Comparison of ENCODE assay signal across 29 cellular contexts in the genomic region with DNA sequence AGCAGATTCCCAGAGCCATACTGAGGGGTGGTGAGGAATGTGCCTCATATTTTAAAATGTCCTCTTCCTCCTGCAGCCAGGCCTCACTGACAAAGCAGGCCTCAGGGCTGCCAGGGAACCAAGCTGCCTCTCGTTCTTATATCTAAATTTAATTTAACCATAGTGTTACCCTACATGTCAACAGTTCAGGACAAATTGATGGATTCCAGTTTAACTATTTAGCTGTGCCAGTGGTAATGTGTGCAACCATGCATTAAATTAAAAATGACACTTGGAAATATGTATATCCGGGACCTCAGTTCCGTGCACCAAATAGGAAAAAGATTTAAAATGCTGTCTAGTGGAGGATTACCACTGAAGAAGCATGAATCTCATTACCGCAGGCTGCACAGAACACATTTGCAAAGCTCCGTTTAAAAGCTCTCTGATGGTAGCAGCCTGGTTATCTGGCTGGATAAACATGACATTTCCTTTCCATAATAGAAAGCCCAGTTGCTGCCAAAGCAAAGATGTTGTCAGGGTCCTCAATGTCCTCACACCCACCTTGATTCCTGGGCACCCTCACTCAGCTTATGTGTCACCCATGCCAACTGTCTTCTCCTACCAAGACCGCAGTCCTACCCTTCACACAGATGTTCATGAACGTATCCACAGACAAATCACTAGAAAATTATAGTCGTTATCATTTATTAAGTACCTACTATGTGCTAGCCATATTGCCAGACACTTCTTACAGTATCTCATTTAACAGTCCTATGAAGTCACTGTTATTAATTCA.
DNase-seq lines count a peak whose midpoint lies in the region; ATAC-seq, FAIRE-seq and TF ChIP-seq lines count a peak whose summit lies in the region.
"Had no signal": no experiment of that assay in that cellular context is flagged by ENCODE, and none has a peak within 500 bp of the region (broad histone marks: within the 10 kb centered on the region; RNA-seq: fewer than 3 reads in every experiment).

No MANE protein-coding gene starts in this region.

- FAIRE-seq in GM12891 (lab: Jason Lieb, UNC) = no peak
- FAIRE-seq: GM18507, small intestine had no signal

- no peak overlapping the region for H3K4me2 ChIP-seq in neural cell (ENCODE audit: low read length)
- H3K4me2 ChIP-seq: BLaER1 had no signal

- H3K27me3 ChIP-seq in neural cell (ENCODE audit: insufficient read depth, low read depth, low read length) = no peaks in the 10 kb centered on the region
- H3K27me3 ChIP-seq: BLaER1, transverse colon had no signal

- TF ChIP-seq POLR2A in GM12891 (IDR thresholded peaks at IDR 0.05; ENCODE audit: low read depth, low read length) = no peak

- no peaks in the 10 kb centered on the region for H4K20me1 ChIP-seq in neural cell (ENCODE audit: insufficient read depth)
- H4K20me1 ChIP-seq: BLaER1 had no signal

- H3K4me3 Mint-ChIP-seq in brain = peak overlapping the region in 1 of 5 experiments; percentile 53
- H3K4me3 Mint-ChIP-seq: activated CD8-positive, alpha-beta T cell treated with anti-CD3 and anti-CD28 coated beads, Interleukin-2, amount 10 ng/mL, durations not matched to agents 7 days and 5 days; central memory CD8-positive, alpha-beta T cell; natural killer cell; stimulated activated naive CD8-positive, alpha-beta T cell treated with anti-CD3 and anti-CD28 coated beads, Interleukin-15, amount 100 ng/mL, for 72 hours had no signal

- H3K27ac ChIP-seq in neural cell (ENCODE audit: low read length) = peak overlapping the region; percentile 50
- H3K27ac ChIP-seq: 22Rv1, BLaER1, esophagus squamous epithelium, transverse colon had no signal

- DNase-seq in NCI-H82 (lab: John Stamatoyannopoulos, UW) = peak; percentile 65
- DNase-seq in NCI-H82 treated with DMSO at 0.1 percent for 48 hours (lab: John Stamatoyannopoulos, UW; ENCODE audit: unreplicated experiment) = no peak
- DNase-seq in GM12891 (ENCODE audit: insufficient read length, low spot score) = no peak
- no peak for DNase-seq in Right ventricle myocardium superior
- DNase-seq: activated CD8-positive, alpha-beta T cell treated with anti-CD3 and anti-CD28 coated beads, Interleukin-2, amount 10 ng/mL, durations not matched to agents 7 days and 5 days; activated naive CD4-positive, alpha-beta T cell treated with Interleukin-2 at 50 U/mL for 16 hours; activated T-cell treated with anti-CD3 and anti-CD28 coated beads, Interleukin-2, amount 50 U/mL, for 1 hour; effector memory CD4-positive, alpha-beta T cell; esophagus squamous epithelium; KG1; left cardiac atrium; mesendoderm; natural killer cell; NCI-H1930; NCI-H345; NK-92 treated with Interleukin-12 subunit alpha and Interleukin-12 subunit beta, amount 100 ng/mL, for 24 hours; small intestine; stimulated activated CD4-positive, alpha-beta T cell treated with anti-CD3 and anti-CD28 coated beads, Interleukin-4, amount 100 ng/mL, for 4 hours; stimulated activated naive CD8-positive, alpha-beta T cell treated with anti-CD3 and anti-CD28 coated beads, Interleukin-15, amount 100 ng/mL, for 72 hours; transverse colon had no signal

- intact Hi-C loops in Right ventricle myocardium superior (cut with DNase I) = no loop called here

- no peaks in the 10 kb centered on the region for H3F3A ChIP-seq in neural cell (ENCODE audit: insufficient read depth, low read length, poor library complexity, severe bottlenecking)

- peak overlapping the region; percentile 19 for H3K4me3 ChIP-seq in neural cell (ENCODE audit: low read length)
- H3K4me3 ChIP-seq: BLaER1, esophagus squamous epithelium, transverse colon had no signal

- no peaks in the 10 kb centered on the region for H3K36me3 Mint-ChIP-seq in brain
- H3K36me3 Mint-ChIP-seq: natural killer cell had no signal

- no peak overlapping the region for H2AFZ ChIP-seq in neural cell (ENCODE audit: low read depth, low read length)

- H3K9ac ChIP-seq in neural cell (ENCODE audit: low read length) = no peak overlapping the region
- H3K9ac ChIP-seq: BLaER1 had no signal

- no peaks in the 10 kb centered on the region for H3K36me3 ChIP-seq in neural cell (ENCODE audit: insufficient read depth, low read length)
- H3K36me3 ChIP-seq: BLaER1, esophagus squamous epithelium, transverse colon had no signal

- no peaks in the 10 kb centered on the region for H3K9me3 ChIP-seq in neural cell (ENCODE audit: low read length)
- H3K9me3 ChIP-seq: BLaER1, esophagus squamous epithelium, transverse colon had no signal

- H3K4me1 Mint-ChIP-seq in brain = peaks cover 21% of the 10 kb centered on the region
- H3K4me1 Mint-ChIP-seq: central memory CD8-positive, alpha-beta T cell; natural killer cell had no signal

- no peaks in the 10 kb centered on the region for H3K79me2 ChIP-seq in neural cell (replicated peaks; ENCODE audit: insufficient read depth, low read length)

- no peak for TF ChIP-seq CTCF in brain (conservative IDR thresholded peaks at IDR 0.05)
- no peak for TF ChIP-seq CTCF in neural cell (IDR thresholded peaks at IDR 0.05; ENCODE audit: poor library complexity, severe bottlenecking)

- peaks cover 0 to 8% (median 0%) of the 10 kb centered on the region in 5 experiments for H3K9me3 Mint-ChIP-seq in brain
- H3K9me3 Mint-ChIP-seq: central memory CD8-positive, alpha-beta T cell; natural killer cell; stimulated activated naive CD8-positive, alpha-beta T cell treated with anti-CD3 and anti-CD28 coated beads, Interleukin-15, amount 100 ng/mL, for 72 hours had no signal

- peak overlapping the region; percentile 22 to 94 (median 89) for H3K27ac Mint-ChIP-seq in brain
- H3K27ac Mint-ChIP-seq: activated CD8-positive, alpha-beta T cell treated with anti-CD3 and anti-CD28 coated beads, Interleukin-2, amount 10 ng/mL, durations not matched to agents 7 days and 5 days; natural killer cell; stimulated activated naive CD8-positive, alpha-beta T cell treated with anti-CD3 and anti-CD28 coated beads, Interleukin-15, amount 100 ng/mL, for 72 hours had no signal

- TF ChIP-seq RAD21 in neural cell (conservative IDR thresholded peaks at IDR 0.05) = no peak

- no peaks in the 10 kb centered on the region for H3K9me2 ChIP-seq in neural cell (ENCODE audit: insufficient read depth, low read length)

- no peak for ATAC-seq in HG03565 (IDR thresholded peaks at IDR 0.05; ENCODE audit: unreplicated experiment)
- ATAC-seq in GM18502 (IDR thresholded peaks at IDR 0.05; ENCODE audit: poor library complexity, unreplicated experiment) = no peak
- ATAC-seq in Right ventricle myocardium superior (ENCODE audit: poor library complexity) = no peak
- ATAC-seq: activated CD8-positive, alpha-beta T cell treated with anti-CD3 and anti-CD28 coated beads, Interleukin-2, amount 10 ng/mL, durations not matched to agents 7 days and 5 days; natural killer cell; Panc1; stimulated activated naive CD8-positive, alpha-beta T cell treated with anti-CD3 and anti-CD28 coated beads, Interleukin-15, amount 100 ng/mL, for 72 hours had no signal

- TF ChIP-seq EP300 in neural cell (conservative IDR thresholded peaks at IDR 0.05; ENCODE audit: poor library complexity, severe bottlenecking) = no peak

- peaks cover 29% of the 10 kb centered on the region for H3K27me3 Mint-ChIP-seq in brain

TF ChIP-seq in neural cell, 6 proteins besides CTCF, POLR2A, EP300 and RAD21 (continues in another document):
- TF ChIP-seq, protein P1, sequence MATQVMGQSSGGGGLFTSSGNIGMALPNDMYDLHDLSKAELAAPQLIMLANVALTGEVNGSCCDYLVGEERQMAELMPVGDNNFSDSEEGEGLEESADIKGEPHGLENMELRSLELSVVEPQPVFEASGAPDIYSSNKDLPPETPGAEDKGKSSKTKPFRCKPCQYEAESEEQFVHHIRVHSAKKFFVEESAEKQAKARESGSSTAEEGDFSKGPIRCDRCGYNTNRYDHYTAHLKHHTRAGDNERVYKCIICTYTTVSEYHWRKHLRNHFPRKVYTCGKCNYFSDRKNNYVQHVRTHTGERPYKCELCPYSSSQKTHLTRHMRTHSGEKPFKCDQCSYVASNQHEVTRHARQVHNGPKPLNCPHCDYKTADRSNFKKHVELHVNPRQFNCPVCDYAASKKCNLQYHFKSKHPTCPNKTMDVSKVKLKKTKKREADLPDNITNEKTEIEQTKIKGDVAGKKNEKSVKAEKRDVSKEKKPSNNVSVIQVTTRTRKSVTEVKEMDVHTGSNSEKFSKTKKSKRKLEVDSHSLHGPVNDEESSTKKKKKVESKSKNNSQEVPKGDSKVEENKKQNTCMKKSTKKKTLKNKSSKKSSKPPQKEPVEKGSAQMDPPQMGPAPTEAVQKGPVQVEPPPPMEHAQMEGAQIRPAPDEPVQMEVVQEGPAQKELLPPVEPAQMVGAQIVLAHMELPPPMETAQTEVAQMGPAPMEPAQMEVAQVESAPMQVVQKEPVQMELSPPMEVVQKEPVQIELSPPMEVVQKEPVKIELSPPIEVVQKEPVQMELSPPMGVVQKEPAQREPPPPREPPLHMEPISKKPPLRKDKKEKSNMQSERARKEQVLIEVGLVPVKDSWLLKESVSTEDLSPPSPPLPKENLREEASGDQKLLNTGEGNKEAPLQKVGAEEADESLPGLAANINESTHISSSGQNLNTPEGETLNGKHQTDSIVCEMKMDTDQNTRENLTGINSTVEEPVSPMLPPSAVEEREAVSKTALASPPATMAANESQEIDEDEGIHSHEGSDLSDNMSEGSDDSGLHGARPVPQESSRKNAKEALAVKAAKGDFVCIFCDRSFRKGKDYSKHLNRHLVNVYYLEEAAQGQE (IDR thresholded peaks at IDR 0.05; ENCODE audit: borderline replicate concordance) = no peak

TF ChIP-seq in GM12891, 5 proteins besides CTCF, POLR2A, EP300 and RAD21:
- TF ChIP-seq TAF1 (IDR thresholded peaks at IDR 0.05; ENCODE audit: low read depth, low read length) (no peak), POU2F2 (IDR thresholded peaks at IDR 0.05; ENCODE audit: low read depth, low read length) (no peak)
